In genomic region chr5:65121880-65122436, GRCh38 we compare ENCODE assay signal across 1 cellular context.
A peak's percentile ranks its signal among the peaks of the same experiment; 100 is the strongest.
TF ChIP-seq lines count a peak whose summit lies in the region.

No MANE protein-coding gene starts in this region.

TF ChIP-seq in K562, 482 proteins besides CTCF, POLR2A, EP300 and RAD21 (continued from another document and continues in another):
- TF ChIP-seq CREB3L1 (IDR thresholded peaks at IDR 0.05; ENCODE audit: borderline replicate concordance, low read depth) (no peak), ZNF655 (CRISPR knock-in tag; IDR thresholded peaks at IDR 0.05) (no peak), ZNF232 (CRISPR knock-in tag; IDR thresholded peaks at IDR 0.05) (0 out of 2 replicates have a peak, but pooled peaks have one; percentile 67), ZNF311 (CRISPR knock-in tag; IDR thresholded peaks at IDR 0.05) (no peak), HDAC8 (tag; IDR thresholded peaks at IDR 0.05) (no peak; the same call in 1 of the 2 replicates), ADNP (tag; IDR thresholded peaks at IDR 0.05) (no peak), BCL6 (CRISPR knock-in tag; IDR thresholded peaks at IDR 0.05) (no peak), SNAPC5 (CRISPR knock-in tag; IDR thresholded peaks at IDR 0.05) (no peak), HMG20B (CRISPR knock-in tag; IDR thresholded peaks at IDR 0.05) (no peak), ZNF212 (CRISPR knock-in tag; IDR thresholded peaks at IDR 0.05) (no peak), KLF1 (tag; IDR thresholded peaks at IDR 0.05) (no peak), RBM34 (IDR thresholded peaks at IDR 0.05; ENCODE audit: borderline replicate concordance, insufficient read depth, low read length) (no peak), ZFP91 (CRISPR knock-in tag; IDR thresholded peaks at IDR 0.05) (no peak), SMAD1 (IDR thresholded peaks at IDR 0.05; ENCODE audit: low read depth, low read length, partially characterized antibody) (no peak), CTCFL (IDR thresholded peaks at IDR 0.05; ENCODE audit: borderline replicate concordance, insufficient read depth, low read depth, low read length, poor library complexity, severe bottlenecking) (no peak), ZFP36 (IDR thresholded peaks at IDR 0.05; ENCODE audit: low read depth, low read length, partially characterized antibody) (no peak), HOXB6 (CRISPR knock-in tag; IDR thresholded peaks at IDR 0.05; ENCODE audit: borderline replicate concordance) (no peak), FOXJ3 (CRISPR knock-in tag; IDR thresholded peaks at IDR 0.05) (no peak), ZBTB2 (IDR thresholded peaks at IDR 0.05) (no peak), ZBTB26 (CRISPR knock-in tag; IDR thresholded peaks at IDR 0.05) (no peak), CTBP1 (IDR thresholded peaks at IDR 0.05; ENCODE audit: borderline replicate concordance) (0 out of 2 replicates have a peak, but pooled peaks have one; percentile 47), ELF1 (tag; IDR thresholded peaks at IDR 0.05) (no peak), FOXA1 (IDR thresholded peaks at IDR 0.05; ENCODE audit: borderline replicate concordance) (no peak), SAFB (IDR thresholded peaks at IDR 0.05; ENCODE audit: borderline replicate concordance, low read depth, low read length) (no peak), ZBTB9 (CRISPR knock-in tag; IDR thresholded peaks at IDR 0.05) (no peak), PRDM10 (IDR thresholded peaks at IDR 0.05; ENCODE audit: partially characterized antibody) (peak; percentile 10), PHF20 (IDR thresholded peaks at IDR 0.05; ENCODE audit: partially characterized antibody) (no peak), SREBF2 (CRISPR knock-in tag; IDR thresholded peaks at IDR 0.05) (no peak), BRD4 (IDR thresholded peaks at IDR 0.05) (no peak), ZZZ3 (IDR thresholded peaks at IDR 0.05) (no peak), CHD4 (IDR thresholded peaks at IDR 0.05; ENCODE audit: insufficient read depth, insufficient replicate concordance, low read depth, low read length, poor library complexity, severe bottlenecking) (no peak), HNRNPUL1 (IDR thresholded peaks at IDR 0.05; ENCODE audit: low read length) (no peak), ZNF217 (CRISPR knock-in tag; IDR thresholded peaks at IDR 0.05) (0 out of 2 replicates have a peak, but pooled peaks have one; percentile 38), ETS2 (tag; IDR thresholded peaks at IDR 0.05; ENCODE audit: borderline replicate concordance, poor library complexity, severe bottlenecking) (no peak), CXXC5 (CRISPR knock-in tag; IDR thresholded peaks at IDR 0.05) (peak; percentile 77), ZNF184 (CRISPR knock-in tag; IDR thresholded peaks at IDR 0.05) (no peak), SFPQ (IDR thresholded peaks at IDR 0.05; ENCODE audit: low read depth, low read length) (no peak), MTF1 (CRISPR knock-in tag; IDR thresholded peaks at IDR 0.05; ENCODE audit: borderline replicate concordance) (no peak), TRIM24 (IDR thresholded peaks at IDR 0.05) (peak; percentile 92), HLTF (IDR thresholded peaks at IDR 0.05) (no peak), ZNF197 (CRISPR knock-in tag; IDR thresholded peaks at IDR 0.05; ENCODE audit: low read depth) (no peak), ZNF324 (CRISPR knock-in tag; IDR thresholded peaks at IDR 0.05) (no peak), PML (IDR thresholded peaks at IDR 0.05; ENCODE audit: low read length) (no peak), E2F4 (CRISPR knock-in tag; IDR thresholded peaks at IDR 0.05; ENCODE audit: low read depth) (no peak), ZNF395 (CRISPR knock-in tag; IDR thresholded peaks at IDR 0.05) (peak; percentile 66; the same call in 1 of the 2 replicates), ZNF583 (CRISPR knock-in tag; IDR thresholded peaks at IDR 0.05) (peak; percentile 35; the same call in 1 of the 2 replicates), BMI1 (IDR thresholded peaks at IDR 0.05; ENCODE audit: low read length) (no peak)
